ENCODE assay signal across 27 cellular contexts in genomic region chr20:9555781-9556180, GRCh38. TPM values are rescaled to one million over a fixed set of nuclear protein-coding genes. Genes with fewer than 3 reads are reported as not detected.
DNase-seq lines count a peak whose midpoint lies in the region; ATAC-seq, FAIRE-seq and TF ChIP-seq lines count a peak whose summit lies in the region.
"Had no signal": no experiment of that assay in that cellular context is flagged by ENCODE, and none has a peak within 500 bp of the region (broad histone marks: within the 10 kb centered on the region; RNA-seq: fewer than 3 reads in every experiment).

No MANE protein-coding gene starts in this region.

- no peak overlapping the region for H2AFZ ChIP-seq in keratinocyte (ENCODE audit: control insufficient read depth, low read length)

- TF ChIP-seq CTCF in GM12864 (IDR thresholded peaks at IDR 0.05; ENCODE audit: low read depth, low read length, missing control alignments): no peak
- TF ChIP-seq CTCF in keratinocyte (optimal IDR thresholded peaks at IDR 0.05 in 1 of 3, IDR thresholded peaks at IDR 0.05 in 1 of 3, conservative IDR thresholded peaks at IDR 0.05 in 1 of 3; ENCODE audit: extremely low read depth in 1 of 3, insufficient read depth in 2 of 3, low read length in 3 of 3): no peak
- no peak for TF ChIP-seq CTCF in body of pancreas (IDR thresholded peaks at IDR 0.05)
- no peak for TF ChIP-seq CTCF in right atrium auricular region (IDR thresholded peaks at IDR 0.05)
- no peak for TF ChIP-seq CTCF in vagina (IDR thresholded peaks at IDR 0.05)

- no peaks in the 10 kb centered on the region for H3K4me1 ChIP-seq in keratinocyte (ENCODE audit: control insufficient read depth, extremely low read depth, insufficient read depth, low read length)
- H3K4me1 ChIP-seq in body of pancreas: no peaks in the 10 kb centered on the region
- H3K4me1 ChIP-seq in right atrium auricular region: no peaks in the 10 kb centered on the region
- no peaks in the 10 kb centered on the region for H3K4me1 ChIP-seq in vagina
- H3K4me1 ChIP-seq: tibial nerve had no signal

- no peak overlapping the region for H3K27ac Mint-ChIP-seq in activated T-helper 17 cell treated with anti-CD3 and anti-CD28 coated beads, Interleukin-2, amount 50 U/mL, for 72 hours
- H3K27ac Mint-ChIP-seq: activated CD4-positive, alpha-beta memory T cell treated with anti-CD3 and anti-CD28 coated beads, Interleukin-2, amount 10 ng/mL, durations not matched to agents 7 days and 5 days; activated naive CD4-positive, alpha-beta T cell treated with anti-CD3 and anti-CD28 coated beads, Interleukin-2, amount 50 U/mL, for 24 hours; CD4-positive, CD25-positive, alpha-beta regulatory T cell; progenitor cell of endocrine pancreas had no signal

- intact Hi-C loops in body of pancreas (cut with DNase I): no loop called here
- intact Hi-C loops in vagina (cut with DNase I): no loop called here

- WGBS in body of pancreas, 2 donors: 60 to 73% methylated on average over 2 of the region's 2 CpGs

- H3K79me2 ChIP-seq in keratinocyte (ENCODE audit: control insufficient read depth, insufficient read depth, low read length): no peaks in the 10 kb centered on the region

- H3K36me3 ChIP-seq in keratinocyte (ENCODE audit: control insufficient read depth in 2 of 2, extremely low read depth in 1 of 2, insufficient read depth in 2 of 2, low read length in 2 of 2): no peaks in the 10 kb centered on the region
- no peaks in the 10 kb centered on the region for H3K36me3 ChIP-seq in body of pancreas (replicated peaks in 1 of 2; ENCODE audit: insufficient read depth in 1 of 2, low read depth in 2 of 2)
- H3K36me3 ChIP-seq in right atrium auricular region: no peaks in the 10 kb centered on the region
- H3K36me3 ChIP-seq in vagina: no peaks in the 10 kb centered on the region
- H3K36me3 ChIP-seq: tibial nerve had no signal

- dilution Hi-C loops in keratinocyte (cut with MboI; ENCODE audit: extremely low pct_ligation_motif_present, low sequenced_read_pairs): no loop called here

- no peaks in the 10 kb centered on the region for H4K20me1 ChIP-seq in keratinocyte (ENCODE audit: control insufficient read depth, extremely low read depth, insufficient read depth, low read length)

- DNase-seq in GM12864 (ENCODE audit: low read depth) (peak; percentile 8), LHCN-M2 (ENCODE audit: low read depth) (peak; percentile 42), keratinocyte (ENCODE audit: low read depth, low spot score) (peak; percentile 2), body of pancreas (no peak), right atrium auricular region (ENCODE audit: low spot score) (no peak), activated gamma-delta T cell treated with Interleukin-2 at 50 U/mL for 16 hours (no peak), vagina (ENCODE audit: extremely low spot score in 2 of 2) (no peak)
- DNase-seq: activated CD4-positive, alpha-beta memory T cell treated with anti-CD3 and anti-CD28 coated beads, Interleukin-2, amount 10 ng/mL, durations not matched to agents 7 days and 5 days; activated T-cell treated with anti-CD3 and anti-CD28 coated beads, Interleukin-2, amount 50 U/mL, for 4 hours; aorta; CD4-positive, CD25-positive, alpha-beta regulatory T cell; cerebellar nuclear complex; DMS153; glutamatergic neuron; H7; left ventricle myocardium superior; MM.1S; NCI-H1436 treated with DMSO at 0.1 percent for 48 hours; NCI-H2171; NCI-H526 treated with DMSO at 0.1 percent for 48 hours; small intestine; stimulated activated naive CD8-positive, alpha-beta T cell treated with anti-CD3 and anti-CD28 coated beads, Interleukin-15, Interleukin-2, amounts not matched to agents 100 U/mL and 50 U/mL, for 24 hours had no signal

- H3K27me3 Mint-ChIP-seq in activated T-helper 17 cell treated with anti-CD3 and anti-CD28 coated beads, Interleukin-2, amount 50 U/mL, for 72 hours: no peaks in the 10 kb centered on the region
- H3K27me3 Mint-ChIP-seq: activated CD4-positive, alpha-beta memory T cell treated with anti-CD3 and anti-CD28 coated beads, Interleukin-2, amount 10 ng/mL, durations not matched to agents 7 days and 5 days; CD4-positive, CD25-positive, alpha-beta regulatory T cell; progenitor cell of endocrine pancreas had no signal

- H3K9ac ChIP-seq in keratinocyte (ENCODE audit: control insufficient read depth, extremely low read depth, insufficient read depth, low read length): no peak overlapping the region

- no peaks in the 10 kb centered on the region for H3K9me3 ChIP-seq in keratinocyte (ENCODE audit: control insufficient read depth, low read depth, low read length)
- H3K9me3 ChIP-seq in body of pancreas: no peaks in the 10 kb centered on the region
- peaks cover 0 to 7% of the 10 kb centered on the region in 2 donors for H3K9me3 ChIP-seq in right atrium auricular region
- no peaks in the 10 kb centered on the region for H3K9me3 ChIP-seq in vagina
- H3K9me3 ChIP-seq: tibial nerve had no signal

- H3K4me3 Mint-ChIP-seq in activated T-helper 17 cell treated with anti-CD3 and anti-CD28 coated beads, Interleukin-2, amount 50 U/mL, for 72 hours: no peak overlapping the region
- H3K4me3 Mint-ChIP-seq: activated CD4-positive, alpha-beta memory T cell treated with anti-CD3 and anti-CD28 coated beads, Interleukin-2, amount 10 ng/mL, durations not matched to agents 7 days and 5 days; activated naive CD4-positive, alpha-beta T cell treated with anti-CD3 and anti-CD28 coated beads, Interleukin-2, amount 50 U/mL, for 24 hours; activated T-cell treated with anti-CD3 and anti-CD28 coated beads, Interleukin-2, amount 50 U/mL, for 4 hours; CD4-positive, CD25-positive, alpha-beta regulatory T cell had no signal

- H3K27ac ChIP-seq in keratinocyte (ENCODE audit: control insufficient read depth, insufficient read depth, low read length) (no peak overlapping the region), body of pancreas (no peak overlapping the region), right atrium auricular region (no peak overlapping the region), vagina (no peak overlapping the region)
- H3K27ac ChIP-seq: tibial nerve had no signal

- H3K27me3 ChIP-seq in keratinocyte (ENCODE audit: control insufficient read depth, extremely low read depth, insufficient read depth, low read length) (no peaks in the 10 kb centered on the region), body of pancreas (no peaks in the 10 kb centered on the region), right atrium auricular region (no peaks in the 10 kb centered on the region), vagina (no peaks in the 10 kb centered on the region)
- H3K27me3 ChIP-seq: tibial nerve had no signal

- no peak overlapping the region for H3K4me3 ChIP-seq in GM12864 (ENCODE audit: low read depth, low read length)
- no peak overlapping the region for H3K4me3 ChIP-seq in keratinocyte (ENCODE audit: control insufficient read depth in 2 of 3, extremely low read depth in 1 of 3, insufficient read depth in 2 of 3, low read depth in 1 of 3, low read length in 3 of 3)
- no peak overlapping the region for H3K4me3 ChIP-seq in body of pancreas
- no peak overlapping the region for H3K4me3 ChIP-seq in right atrium auricular region
- H3K4me3 ChIP-seq in vagina: no peak overlapping the region
- H3K4me3 ChIP-seq: tibial nerve had no signal

- ATAC-seq in activated T-helper 17 cell treated with anti-CD3 and anti-CD28 coated beads, Interleukin-2, amount 50 U/mL, for 72 hours (replicated peaks): peak; percentile 39
- no peak for ATAC-seq in body of pancreas
- ATAC-seq: activated T-cell treated with anti-CD3 and anti-CD28 coated beads, Interleukin-2, amount 50 U/mL, for 4 hours; left ventricle myocardium superior; stimulated activated naive CD8-positive, alpha-beta T cell treated with anti-CD3 and anti-CD28 coated beads, Interleukin-15, Interleukin-2, amounts not matched to agents 100 U/mL and 50 U/mL, for 24 hours had no signal

- FAIRE-seq in keratinocyte (lab: Jason Lieb, UNC): no peak
- FAIRE-seq: GM12891, small intestine had no signal

- H3K9me3 Mint-ChIP-seq in activated T-helper 17 cell treated with anti-CD3 and anti-CD28 coated beads, Interleukin-2, amount 50 U/mL, for 72 hours: peaks cover 3% of the 10 kb centered on the region
- H3K9me3 Mint-ChIP-seq: activated CD4-positive, alpha-beta memory T cell treated with anti-CD3 and anti-CD28 coated beads, Interleukin-2, amount 10 ng/mL, durations not matched to agents 7 days and 5 days; activated naive CD4-positive, alpha-beta T cell treated with anti-CD3 and anti-CD28 coated beads, Interleukin-2, amount 50 U/mL, for 24 hours; activated T-cell treated with anti-CD3 and anti-CD28 coated beads, Interleukin-2, amount 50 U/mL, for 4 hours had no signal

- H3K36me3 Mint-ChIP-seq in activated T-helper 17 cell treated with anti-CD3 and anti-CD28 coated beads, Interleukin-2, amount 50 U/mL, for 72 hours (ENCODE audit: low read depth): no peaks in the 10 kb centered on the region
- H3K36me3 Mint-ChIP-seq: activated naive CD4-positive, alpha-beta T cell treated with anti-CD3 and anti-CD28 coated beads, Interleukin-2, amount 50 U/mL, for 24 hours; CD4-positive, CD25-positive, alpha-beta regulatory T cell had no signal

- TF ChIP-seq POLR2A in body of pancreas (IDR thresholded peaks at IDR 0.05) (no peak), vagina (IDR thresholded peaks at IDR 0.05) (no peak)

- H3K4me2 ChIP-seq in keratinocyte (ENCODE audit: control insufficient read depth, extremely low read depth, insufficient read depth, low read depth, low read length): no peak overlapping the region

- no peaks in the 10 kb centered on the region for H3K9me1 ChIP-seq in keratinocyte (ENCODE audit: control insufficient read depth, extremely low read depth, insufficient read depth, low read length)

- no peaks in the 10 kb centered on the region for H3K4me1 Mint-ChIP-seq in activated T-helper 17 cell treated with anti-CD3 and anti-CD28 coated beads, Interleukin-2, amount 50 U/mL, for 72 hours
- H3K4me1 Mint-ChIP-seq: activated CD4-positive, alpha-beta memory T cell treated with anti-CD3 and anti-CD28 coated beads, Interleukin-2, amount 10 ng/mL, durations not matched to agents 7 days and 5 days; activated naive CD4-positive, alpha-beta T cell treated with anti-CD3 and anti-CD28 coated beads, Interleukin-2, amount 50 U/mL, for 24 hours; CD4-positive, CD25-positive, alpha-beta regulatory T cell had no signal

RNA-seq across cellular contexts. Expression of gene LAMP5, which starts 41.4 kb away (rescaled TPM):
- total RNA-seq in LHCN-M2 (2014; rRNA removed): 0.98 and 1.0 TPM in 2 replicates
- 1.2 TPM for polyA plus RNA-seq in LHCN-M2 (2012)
- total RNA-seq in activated T-helper 17 cell treated with anti-CD3 and anti-CD28 coated beads, Interleukin-2, amount 50 U/mL, for 72 hours: not detected
- not detected in 3 replicates for polyA plus RNA-seq in keratinocyte
- not detected for polyA plus RNA-seq in keratinocyte (2011; ENCODE audit: low read depth)
- not detected in 2 replicates for polyA plus RNA-seq in keratinocyte (2011; cell fraction: cytosol; rRNA removed)
- polyA plus RNA-seq in keratinocyte (2011; cell fraction: nucleus; rRNA removed): not detected in 2 replicates
- polyA plus RNA-seq in keratinocyte (2012; ENCODE audit: low replicate concordance): not detected in 2 replicates
- polyA minus RNA-seq in keratinocyte: not detected in 3 replicates
- not detected for polyA minus RNA-seq in keratinocyte (2011; cell fraction: cytosol; rRNA and poly(A)+ RNA removed)
- not detected in 2 replicates for polyA minus RNA-seq in keratinocyte (2011; cell fraction: nucleus; rRNA and poly(A)+ RNA removed)
- total RNA-seq in body of pancreas: not detected
- total RNA-seq in right atrium auricular region: not detected
- 0.74 TPM for total RNA-seq in vagina
- total RNA-seq: activated CD4-positive, alpha-beta memory T cell treated with anti-CD3 and anti-CD28 coated beads, Interleukin-2, amount 10 ng/mL, durations not matched to agents 7 days and 5 days; activated T-cell treated with anti-CD3 and anti-CD28 coated beads, Interleukin-2, amount 50 U/mL, for 4 hours; CD4-positive, CD25-positive, alpha-beta regulatory T cell; left ventricle myocardium superior; progenitor cell of endocrine pancreas had no signal
- polyA plus RNA-seq: CD4-positive, CD25-positive, alpha-beta regulatory T cell had no signal

Comparison
In these comparisons a context has a peak if more than half of its experiments do, and no peak if none do; other contexts are left out.
1. DNase-seq: peak in GM12864 (single experiment), LHCN-M2 (single experiment) and keratinocyte (single experiment); none in body of pancreas (0 of 4), right atrium auricular region (single experiment), activated gamma-delta T cell treated with Interleukin-2 at 50 U/mL for 16 hours (single experiment) and vagina (0 of 2).